14 cellular contexts compared by ENCODE assay signal in the genomic region with DNA sequence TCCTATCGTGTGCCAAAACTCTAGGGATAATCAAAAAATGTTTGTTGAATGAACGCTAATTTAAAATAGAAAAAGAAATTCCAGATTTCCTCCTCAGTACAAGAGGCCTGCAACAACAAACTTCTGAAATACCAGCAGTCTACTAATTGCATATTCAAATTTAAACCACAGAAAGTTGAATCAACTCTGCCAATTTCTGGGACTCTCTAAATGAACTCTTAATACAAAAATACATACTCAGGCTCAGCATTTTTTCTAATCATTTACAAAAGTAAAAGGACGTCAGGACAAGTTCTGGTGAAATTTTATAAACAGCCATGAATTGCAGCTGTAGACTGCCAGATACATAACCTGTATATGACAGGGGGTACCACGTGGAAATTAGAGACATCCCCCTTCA. TPM values are rescaled to one million over a fixed set of nuclear protein-coding genes. Genes with fewer than 3 reads are reported as not detected.
DNase-seq lines count a peak whose midpoint lies in the region; ATAC-seq and TF ChIP-seq lines count a peak whose summit lies in the region.
"Had no signal": no experiment of that assay in that cellular context is flagged by ENCODE, and none has a peak within 500 bp of the region (broad histone marks: within the 10 kb centered on the region; RNA-seq: fewer than 3 reads in every experiment).

No MANE protein-coding gene starts in this region.

- no peak for ATAC-seq in CD8-positive, alpha-beta T cell
- ATAC-seq in HG02798 (IDR thresholded peaks at IDR 0.05; ENCODE audit: poor library complexity, unreplicated experiment) (peak; percentile 26), HG03457 (IDR thresholded peaks at IDR 0.05; ENCODE audit: unreplicated experiment) (no peak)
- no peak for ATAC-seq in naive thymus-derived CD4-positive, alpha-beta T cell

- no peaks in the 10 kb centered on the region for H3K27me3 ChIP-seq in CD8-positive, alpha-beta T cell (ENCODE audit: insufficient read depth, low read length)
- no peaks in the 10 kb centered on the region for H3K27me3 ChIP-seq in naive thymus-derived CD4-positive, alpha-beta T cell (ENCODE audit: control insufficient read depth in 2 of 2, insufficient read depth in 2 of 2, low read length in 2 of 2)
- H3K27me3 ChIP-seq: vagina had no signal

- TF ChIP-seq CTCF in CD8-positive, alpha-beta T cell (IDR thresholded peaks at IDR 0.05): no peak

- H3K9me3 Mint-ChIP-seq in CD8-positive, alpha-beta T cell: no peaks in the 10 kb centered on the region
- H3K9me3 Mint-ChIP-seq in activated naive CD8-positive, alpha-beta T cell treated with anti-CD3 and anti-CD28 coated beads for 36 hours: no peaks in the 10 kb centered on the region
- H3K9me3 Mint-ChIP-seq in naive thymus-derived CD4-positive, alpha-beta T cell: peaks cover 0 to 1% (median 0%) of the 10 kb centered on the region in 11 donors

- CTCF ChIA-PET in CD8-positive, alpha-beta T cell (lab: Charles Lee): interaction anchor here (1.0 kb wide), 1 partner anchor 48 kb away, joined by 3 read pairs; no protein-coding TSS in a partner anchor
- CTCF ChIA-PET in naive thymus-derived CD4-positive, alpha-beta T cell (lab: Charles Lee): interaction anchor here (1.6 to 1.8 kb wide), 2 partner anchors 37 to 43 kb away, joined by 4 to 5 read pairs; no protein-coding TSS in a partner anchor
- CTCF ChIA-PET in HEK293T (lab: Yijun Ruan, JAX): interaction anchor here (0.6 kb wide), 2 partner anchors 33 to 66 kb away, joined by 4 to 8 read pairs; no protein-coding TSS in a partner anchor

- H3K36me3 ChIP-seq in CD8-positive, alpha-beta T cell (ENCODE audit: insufficient read depth, low read length): no peaks in the 10 kb centered on the region
- no peaks in the 10 kb centered on the region for H3K36me3 ChIP-seq in naive thymus-derived CD4-positive, alpha-beta T cell (ENCODE audit: control insufficient read depth in 2 of 3, insufficient read depth in 3 of 3, low read length in 3 of 3)
- H3K36me3 ChIP-seq: vagina had no signal

- H3K4me1 ChIP-seq in CD8-positive, alpha-beta T cell (ENCODE audit: insufficient read depth, low read length): peaks cover 79% of the 10 kb centered on the region
- H3K4me1 ChIP-seq in naive thymus-derived CD4-positive, alpha-beta T cell (ENCODE audit: control insufficient read depth in 2 of 2, insufficient read depth in 2 of 2, low read length in 2 of 2): peaks cover 76 to 90% of the 10 kb centered on the region in 2 donors

- DNase-seq in CD8-positive, alpha-beta T cell: no peak
- DNase-seq in activated naive CD8-positive, alpha-beta T cell treated with anti-CD3 and anti-CD28 coated beads for 36 hours: no peak
- DNase-seq in naive thymus-derived CD4-positive, alpha-beta T cell: no peak
- DNase-seq in HEK293T (ENCODE audit: extremely low spot score) (no peak), DMS53 treated with DMSO at 0.1 percent for 48 hours (lab: John Stamatoyannopoulos, UW; ENCODE audit: unreplicated experiment) (no peak)
- DNase-seq: activated gamma-delta T cell treated with Interleukin-2 at 50 U/mL for 16 hours; H7; KBM-7; kidney; NCI-H510A treated with DMSO at 0.1 percent for 48 hours; stimulated activated CD4-positive, alpha-beta T cell treated with anti-CD3 and anti-CD28 coated beads, Interleukin-2, amount 100 ng/mL, for 48 hours had no signal

- H3K36me3 Mint-ChIP-seq in CD8-positive, alpha-beta T cell: peaks cover 13% of the 10 kb centered on the region
- H3K36me3 Mint-ChIP-seq in activated naive CD8-positive, alpha-beta T cell treated with anti-CD3 and anti-CD28 coated beads for 36 hours: peaks cover 41% of the 10 kb centered on the region
- H3K36me3 Mint-ChIP-seq in naive thymus-derived CD4-positive, alpha-beta T cell: peaks cover 0 to 18% (median 0%) of the 10 kb centered on the region in 5 donors

- intact Hi-C loops in CD8-positive, alpha-beta T cell (cut with DNase I, micrococcal nuclease): no loop called here
- intact Hi-C loops in naive thymus-derived CD4-positive, alpha-beta T cell (cut with micrococcal nuclease): loop anchor here (5.0 kb wide), 2 partner anchors 38 to 42 kb away; no protein-coding TSS in a partner anchor

- H3K4me1 Mint-ChIP-seq in CD8-positive, alpha-beta T cell (ENCODE audit: low read depth): peaks cover 89% of the 10 kb centered on the region
- H3K4me1 Mint-ChIP-seq in activated naive CD8-positive, alpha-beta T cell treated with anti-CD3 and anti-CD28 coated beads for 36 hours: peaks cover 88% of the 10 kb centered on the region
- peaks cover 70 to 98% (median 93%) of the 10 kb centered on the region in 7 donors for H3K4me1 Mint-ChIP-seq in naive thymus-derived CD4-positive, alpha-beta T cell

- H3K9me3 ChIP-seq in CD8-positive, alpha-beta T cell (ENCODE audit: low read length): no peaks in the 10 kb centered on the region
- H3K9me3 ChIP-seq in naive thymus-derived CD4-positive, alpha-beta T cell (ENCODE audit: control insufficient read depth in 2 of 3, low read length in 3 of 3): no peaks in the 10 kb centered on the region
- H3K9me3 ChIP-seq: vagina had no signal

- H3K27ac ChIP-seq in CD8-positive, alpha-beta T cell (ENCODE audit: low read depth, low read length): no peak overlapping the region
- H3K27ac ChIP-seq in naive thymus-derived CD4-positive, alpha-beta T cell (ENCODE audit: low read depth, low read length): no peak overlapping the region
- H3K27ac ChIP-seq: vagina had no signal

- POLR2A ChIA-PET in CD8-positive, alpha-beta T cell (lab: Charles Lee): interaction anchor here (0.8 to 1.1 kb wide), 3 partner anchors 12 to 49 kb away, joined by 3 read pairs; a partner anchor contains a TSS
- POLR2A ChIA-PET in naive thymus-derived CD4-positive, alpha-beta T cell (lab: Charles Lee): no interaction called here
- POLR2A ChIA-PET in HEK293T (lab: Yijun Ruan, JAX): no interaction called here

- H3K4me3 ChIP-seq in CD8-positive, alpha-beta T cell (ENCODE audit: low read depth, low read length): no peak overlapping the region
- H3K4me3 ChIP-seq in naive thymus-derived CD4-positive, alpha-beta T cell (ENCODE audit: low read length): no peak overlapping the region
- H3K4me3 ChIP-seq: vagina had no signal

- H3K4me3 Mint-ChIP-seq in CD8-positive, alpha-beta T cell: no peak overlapping the region
- H3K4me3 Mint-ChIP-seq in activated naive CD8-positive, alpha-beta T cell treated with anti-CD3 and anti-CD28 coated beads for 36 hours: no peak overlapping the region
- H3K4me3 Mint-ChIP-seq in naive thymus-derived CD4-positive, alpha-beta T cell: peak overlapping the region in 6 of 10 donors; percentile 1 to 74 (median 26)

- H3K27me3 Mint-ChIP-seq in CD8-positive, alpha-beta T cell (ENCODE audit: low read depth): no peaks in the 10 kb centered on the region
- no peaks in the 10 kb centered on the region for H3K27me3 Mint-ChIP-seq in activated naive CD8-positive, alpha-beta T cell treated with anti-CD3 and anti-CD28 coated beads for 36 hours
- no peaks in the 10 kb centered on the region for H3K27me3 Mint-ChIP-seq in naive thymus-derived CD4-positive, alpha-beta T cell

- peak overlapping the region; percentile 25 for H3K27ac Mint-ChIP-seq in CD8-positive, alpha-beta T cell
- peak overlapping the region; percentile 43 for H3K27ac Mint-ChIP-seq in activated naive CD8-positive, alpha-beta T cell treated with anti-CD3 and anti-CD28 coated beads for 36 hours
- peak overlapping the region in 8 of 9 donors; percentile 0 to 88 (median 49) for H3K27ac Mint-ChIP-seq in naive thymus-derived CD4-positive, alpha-beta T cell

TF ChIP-seq in HEK293T, 16 proteins besides CTCF, POLR2A, EP300 and RAD21:
- no peak for TF ChIP-seq CTBP1 (IDR thresholded peaks at IDR 0.05; ENCODE audit: borderline replicate concordance)
- TF ChIP-seq L3MBTL2 (conservative IDR thresholded peaks at IDR 0.05): no peak
- no peak for TF ChIP-seq NFRKB (IDR thresholded peaks at IDR 0.05)
- no peak for TF ChIP-seq SUZ12 (IDR thresholded peaks at IDR 0.05)
- TF ChIP-seq SP1 (IDR thresholded peaks at IDR 0.05): no peak
- no peak for TF ChIP-seq ZNF384 (IDR thresholded peaks at IDR 0.05)
- TF ChIP-seq LEF1 (IDR thresholded peaks at IDR 0.05; ENCODE audit: borderline replicate concordance): no peak
- TF ChIP-seq FOXK2 (IDR thresholded peaks at IDR 0.05): no peak
- TF ChIP-seq, protein P1, sequence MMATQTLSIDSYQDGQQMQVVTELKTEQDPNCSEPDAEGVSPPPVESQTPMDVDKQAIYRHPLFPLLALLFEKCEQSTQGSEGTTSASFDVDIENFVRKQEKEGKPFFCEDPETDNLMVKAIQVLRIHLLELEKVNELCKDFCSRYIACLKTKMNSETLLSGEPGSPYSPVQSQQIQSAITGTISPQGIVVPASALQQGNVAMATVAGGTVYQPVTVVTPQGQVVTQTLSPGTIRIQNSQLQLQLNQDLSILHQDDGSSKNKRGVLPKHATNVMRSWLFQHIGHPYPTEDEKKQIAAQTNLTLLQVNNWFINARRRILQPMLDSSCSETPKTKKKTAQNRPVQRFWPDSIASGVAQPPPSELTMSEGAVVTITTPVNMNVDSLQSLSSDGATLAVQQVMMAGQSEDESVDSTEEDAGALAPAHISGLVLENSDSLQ (IDR thresholded peaks at IDR 0.05): no peak
- TF ChIP-seq TARDBP (IDR thresholded peaks at IDR 0.05): no peak
- no peak for TF ChIP-seq FOXA1 (IDR thresholded peaks at IDR 0.05)
- no peak for TF ChIP-seq HDGF (IDR thresholded peaks at IDR 0.05; ENCODE audit: borderline replicate concordance)
- no peak for TF ChIP-seq FOXM1 (IDR thresholded peaks at IDR 0.05; ENCODE audit: borderline replicate concordance)
- TF ChIP-seq ELF4 (IDR thresholded peaks at IDR 0.05): no peak
- no peak for TF ChIP-seq BHLHE40 (IDR thresholded peaks at IDR 0.05; ENCODE audit: borderline replicate concordance)
- TF ChIP-seq ARNT (IDR thresholded peaks at IDR 0.05): no peak

RNA-seq across cellular contexts. Expression of a gene that starts 49.0 kb away (rescaled TPM):
- total RNA-seq in CD8-positive, alpha-beta T cell: 100 to 1,000 TPM; 150 to 152 TPM
- total RNA-seq in activated naive CD8-positive, alpha-beta T cell treated with anti-CD3 and anti-CD28 coated beads for 36 hours: 10 to 100 TPM; 60.9 to 65.5 TPM
- 100 to 1,000 TPM; 121 to 230 (median 202) TPM for total RNA-seq in naive thymus-derived CD4-positive, alpha-beta T cell
- 10 to 100 TPM; 17.4 to 24.0 TPM for polyA plus RNA-seq in naive thymus-derived CD4-positive, alpha-beta T cell

Comparison
In these comparisons a context has a peak if more than half of its experiments do, and no peak if none do; other contexts are left out.
1. H3K4me3 Mint-ChIP-seq: peak in naive thymus-derived CD4-positive, alpha-beta T cell (6 of 10); none in CD8-positive, alpha-beta T cell (single experiment) and activated naive CD8-positive, alpha-beta T cell treated with anti-CD3 and anti-CD28 coated beads for 36 hours (single experiment).
2. intact Hi-C loops: an anchor here in naive thymus-derived CD4-positive, alpha-beta T cell (5.0 kb wide); none called in CD8-positive, alpha-beta T cell.
3. Peak in every context shown above with its lines, with median percentiles within 50 percentile points of each other: H3K27ac Mint-ChIP-seq.